ENCODE assay signal across 16 cellular contexts in the genomic region with DNA sequence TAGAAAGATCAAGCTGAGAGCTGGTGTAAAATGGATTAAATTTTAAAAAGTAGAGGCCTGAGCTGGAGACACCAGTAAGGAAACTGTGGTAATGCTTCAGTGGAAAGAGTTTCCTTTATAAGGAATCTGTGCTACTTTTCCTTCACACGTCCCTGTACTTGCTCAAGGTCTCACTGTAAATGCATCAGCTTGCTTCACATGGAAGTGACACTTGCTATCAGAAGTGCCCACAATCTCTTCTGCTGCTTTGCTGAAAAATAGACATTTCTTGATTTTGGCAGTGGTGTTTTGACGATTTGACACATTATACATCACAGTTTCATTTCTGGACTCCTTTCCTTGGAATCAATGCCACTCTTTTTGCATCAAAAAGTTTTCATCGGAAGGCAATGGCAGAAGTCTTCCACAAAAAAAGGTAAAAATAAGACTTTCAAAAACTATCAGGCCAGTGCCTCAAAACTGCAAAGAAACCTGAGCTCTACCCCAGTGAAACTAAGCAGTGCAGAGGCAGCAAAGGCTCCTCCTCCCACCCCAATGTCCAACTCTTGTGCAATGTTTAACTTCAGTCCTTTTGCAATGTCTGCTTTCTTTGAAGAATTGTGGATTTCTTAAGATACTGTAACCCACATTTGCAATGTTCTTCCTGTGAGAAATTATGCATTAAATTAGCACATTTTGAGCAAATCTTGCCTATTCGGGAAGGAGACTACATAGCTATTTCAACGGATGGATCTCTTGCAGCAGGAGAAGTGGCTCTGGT. TPM values are rescaled to one million over a fixed set of nuclear protein-coding genes. Genes with fewer than 3 reads are reported as not detected.
DNase-seq lines count a peak whose midpoint lies in the region; ATAC-seq, FAIRE-seq and TF ChIP-seq lines count a peak whose summit lies in the region.
"Had no signal": no experiment of that assay in that cellular context is flagged by ENCODE, and none has a peak within 500 bp of the region (broad histone marks: within the 10 kb centered on the region; RNA-seq: fewer than 3 reads in every experiment).

No MANE protein-coding gene starts in this region.

- H3K9ac ChIP-seq in mammary epithelial cell (ENCODE audit: insufficient read depth, low read length), result no peak overlapping the region
- H3K9ac ChIP-seq: neural progenitor cell had no signal

- POLR2A ChIA-PET in MCF 10A (lab: Yijun Ruan, JAX), result interaction anchor here (1.0 kb wide), 1 partner anchor 9 kb away, joined by 4 read pairs; no protein-coding TSS in a partner anchor

- H3K4me3 ChIP-seq in mammary epithelial cell (replicated peaks in 1 of 3; ENCODE audit: insufficient read depth in 1 of 3, low read depth in 2 of 3, low read length in 3 of 3), result no peak overlapping the region
- H3K4me3 ChIP-seq in right cardiac atrium (ENCODE audit: low read length), result no peak overlapping the region
- H3K4me3 ChIP-seq in upper lobe of right lung, result no peak overlapping the region
- H3K4me3 ChIP-seq in small intestine (ENCODE audit: low read depth in 1 of 2, low read length in 2 of 2), result no peak overlapping the region
- H3K4me3 ChIP-seq: neural progenitor cell, suprapubic skin had no signal

- no peaks in the 10 kb centered on the region for H3K36me3 Mint-ChIP-seq in MCF 10A (ENCODE audit: insufficient read depth, unreplicated experiment)
- peaks cover 3% of the 10 kb centered on the region for H3K36me3 Mint-ChIP-seq in T-helper 17 cell (ENCODE audit: low read depth)
- no peaks in the 10 kb centered on the region for H3K36me3 Mint-ChIP-seq in activated T-helper 2 cell treated with anti-CD3 and anti-CD28 coated beads, Interferon-gamma antibody, Interleukin-2, Interleukin-4, amounts not matched to agents 10 μg/mL and 5 μg/mL and 100 μg/mL, durations not matched to agents 14 hours and 24 hours and 36 hours (ENCODE audit: low read depth)
- H3K36me3 Mint-ChIP-seq in endothelial cell (ENCODE audit: low read depth, unreplicated experiment), result no peaks in the 10 kb centered on the region
- H3K36me3 Mint-ChIP-seq: brain, neural progenitor cell had no signal

- no peaks in the 10 kb centered on the region for H3K79me2 ChIP-seq in mammary epithelial cell (ENCODE audit: insufficient read depth, low read length)

- no peak overlapping the region for H3K4me2 ChIP-seq in mammary epithelial cell (ENCODE audit: insufficient read depth, low read depth, low read length)
- H3K4me2 ChIP-seq: neural progenitor cell had no signal

- FAIRE-seq in small intestine (lab: Jason Lieb, UNC), result no peak
- FAIRE-seq: H54 had no signal

- H3K27ac ChIP-seq in mammary epithelial cell (ENCODE audit: insufficient read depth, low read depth, low read length) (no peak overlapping the region), right cardiac atrium (ENCODE audit: low read length) (no peak overlapping the region), upper lobe of right lung (no peak overlapping the region), small intestine (ENCODE audit: low read depth in 1 of 2, low read length in 1 of 2) (no peak overlapping the region)
- H3K27ac ChIP-seq: 22Rv1, neural progenitor cell, suprapubic skin had no signal

- TF ChIP-seq CTCF in MCF 10A (IDR thresholded peaks at IDR 0.05; ENCODE audit: unreplicated experiment) (no peak), mammary epithelial cell (conservative IDR thresholded peaks at IDR 0.05 in 1 of 2, IDR thresholded peaks at IDR 0.05 in 1 of 2; ENCODE audit: extremely low read depth in 1 of 2, insufficient read depth in 1 of 2, low read depth in 1 of 2, low read length in 2 of 2) (no peak), upper lobe of right lung (IDR thresholded peaks at IDR 0.05) (no peak), endothelial cell (IDR thresholded peaks at IDR 0.05; ENCODE audit: unreplicated experiment) (no peak)

- ATAC-seq in T-helper 17 cell, result no peak
- ATAC-seq in right cardiac atrium, result peak; percentile 55 to 77
- peak; percentile 85 for ATAC-seq in upper lobe of right lung
- ATAC-seq: activated CD8-positive, alpha-beta T cell treated with anti-CD3 and anti-CD28 coated beads for 36 hours had no signal

- peaks cover 14% of the 10 kb centered on the region for H3K4me1 Mint-ChIP-seq in MCF 10A (ENCODE audit: insufficient read depth, unreplicated experiment)
- H3K4me1 Mint-ChIP-seq in T-helper 17 cell, result peaks cover 18% of the 10 kb centered on the region
- H3K4me1 Mint-ChIP-seq in activated T-helper 2 cell treated with anti-CD3 and anti-CD28 coated beads, Interferon-gamma antibody, Interleukin-2, Interleukin-4, amounts not matched to agents 10 μg/mL and 5 μg/mL and 100 μg/mL, durations not matched to agents 14 hours and 24 hours and 36 hours (ENCODE audit: low read depth), result peaks cover 4% of the 10 kb centered on the region
- no peaks in the 10 kb centered on the region for H3K4me1 Mint-ChIP-seq in endothelial cell (ENCODE audit: unreplicated experiment)

- peak; percentile 72 for DNase-seq in MCF 10A (ENCODE audit: unreplicated experiment)
- DNase-seq in mammary epithelial cell, result no peak
- DNase-seq in T-helper 17 cell, result no peak
- DNase-seq in right cardiac atrium, result no peak
- DNase-seq in upper lobe of right lung, result no peak
- DNase-seq in small intestine, result no peak
- no peak for DNase-seq in activated T-helper 2 cell treated with anti-CD3 and anti-CD28 coated beads, Interferon-gamma antibody, Interleukin-2, Interleukin-4, amounts not matched to agents 10 μg/mL and 5 μg/mL and 100 μg/mL, durations not matched to agents 14 hours and 24 hours and 36 hours (ENCODE audit: low spot score)
- no peak for DNase-seq in endothelial cell (ENCODE audit: low spot score)
- DNase-seq: activated CD8-positive, alpha-beta T cell treated with anti-CD3 and anti-CD28 coated beads for 36 hours; activated effector memory CD4-positive, alpha-beta T cell treated with Interleukin-2 at 50 U/mL for 16 hours; NCI-H1092 had no signal

- H3K27me3 ChIP-seq in mammary epithelial cell (ENCODE audit: insufficient read depth, low read length) (no peaks in the 10 kb centered on the region), right cardiac atrium (ENCODE audit: control insufficient read depth, insufficient read depth) (no peaks in the 10 kb centered on the region), upper lobe of right lung (no peaks in the 10 kb centered on the region), small intestine (ENCODE audit: control insufficient read depth in 2 of 2, insufficient read depth in 2 of 2, low read length in 2 of 2) (no peaks in the 10 kb centered on the region)
- H3K27me3 ChIP-seq: neural progenitor cell, suprapubic skin had no signal

- H3K4me1 ChIP-seq in mammary epithelial cell (ENCODE audit: insufficient read depth, low read length) (no peaks in the 10 kb centered on the region), right cardiac atrium (ENCODE audit: control insufficient read depth, insufficient read depth, low read length) (no peaks in the 10 kb centered on the region), upper lobe of right lung (peaks cover 9% of the 10 kb centered on the region), small intestine (ENCODE audit: control insufficient read depth in 2 of 2, insufficient read depth in 1 of 2, low read depth in 1 of 2, low read length in 1 of 2) (no peaks in the 10 kb centered on the region)
- H3K4me1 ChIP-seq: neural progenitor cell, suprapubic skin had no signal

- H3K27ac Mint-ChIP-seq in MCF 10A (ENCODE audit: low read depth, unreplicated experiment) (no peak overlapping the region), T-helper 17 cell (peak overlapping the region; percentile 63), endothelial cell (ENCODE audit: unreplicated experiment) (no peak overlapping the region)
- no peak overlapping the region for H3K27ac Mint-ChIP-seq in activated T-helper 2 cell treated with anti-CD3 and anti-CD28 coated beads, Interferon-gamma antibody, Interleukin-2, Interleukin-4, amounts not matched to agents 10 μg/mL and 5 μg/mL and 100 μg/mL, durations not matched to agents 14 hours and 24 hours and 36 hours
- H3K27ac Mint-ChIP-seq: activated CD8-positive, alpha-beta T cell treated with anti-CD3 and anti-CD28 coated beads for 36 hours; brain; neural progenitor cell had no signal

- H3K9me3 ChIP-seq in mammary epithelial cell (replicated peaks; ENCODE audit: insufficient read depth, low read length), result no peaks in the 10 kb centered on the region
- H3K9me3 ChIP-seq in T-helper 17 cell (ENCODE audit: control insufficient read depth, low read length, poor library complexity, severe bottlenecking), result no peaks in the 10 kb centered on the region
- no peaks in the 10 kb centered on the region for H3K9me3 ChIP-seq in right cardiac atrium (ENCODE audit: control insufficient read depth, low read length)
- H3K9me3 ChIP-seq in upper lobe of right lung, result no peaks in the 10 kb centered on the region
- H3K9me3 ChIP-seq in small intestine (ENCODE audit: control insufficient read depth, low read depth), result no peaks in the 10 kb centered on the region
- H3K9me3 ChIP-seq: suprapubic skin had no signal

- H4K20me1 ChIP-seq in mammary epithelial cell (ENCODE audit: insufficient read depth, low read length), result no peaks in the 10 kb centered on the region

- H3K9me3 Mint-ChIP-seq in MCF 10A (ENCODE audit: unreplicated experiment) (peaks cover 7% of the 10 kb centered on the region), endothelial cell (ENCODE audit: unreplicated experiment) (no peaks in the 10 kb centered on the region)
- no peaks in the 10 kb centered on the region for H3K9me3 Mint-ChIP-seq in activated T-helper 2 cell treated with anti-CD3 and anti-CD28 coated beads, Interferon-gamma antibody, Interleukin-2, Interleukin-4, amounts not matched to agents 10 μg/mL and 5 μg/mL and 100 μg/mL, durations not matched to agents 14 hours and 24 hours and 36 hours

- CTCF ChIA-PET in MCF 10A (lab: Yijun Ruan, JAX) (interaction anchor here (0.9 to 2.0 kb wide), 3 partner anchors 66 to 130 kb away, joined by 3 to 5 read pairs (median 3); no protein-coding TSS in a partner anchor), mammary epithelial cell (lab: Charles Lee; ENCODE audit: low non-redundant PET) (no interaction called here)

- H3K27me3 Mint-ChIP-seq in MCF 10A (ENCODE audit: insufficient read depth, unreplicated experiment), result peaks cover 7% of the 10 kb centered on the region
- no peaks in the 10 kb centered on the region for H3K27me3 Mint-ChIP-seq in T-helper 17 cell
- peaks cover 3% of the 10 kb centered on the region for H3K27me3 Mint-ChIP-seq in activated T-helper 2 cell treated with anti-CD3 and anti-CD28 coated beads, Interferon-gamma antibody, Interleukin-2, Interleukin-4, amounts not matched to agents 10 μg/mL and 5 μg/mL and 100 μg/mL, durations not matched to agents 14 hours and 24 hours and 36 hours (ENCODE audit: low read depth)
- peaks cover 5% of the 10 kb centered on the region for H3K27me3 Mint-ChIP-seq in endothelial cell (ENCODE audit: unreplicated experiment)
- H3K27me3 Mint-ChIP-seq: activated CD8-positive, alpha-beta T cell treated with anti-CD3 and anti-CD28 coated beads for 36 hours had no signal

- WGBS in mammary epithelial cell (ENCODE audit: low coverage, missing lambda C conversion rate), result 95% methylated on average over 5 of the region's 5 CpGs
- WGBS in right cardiac atrium, result 70% methylated on average over 5 of the region's 5 CpGs
- 79 to 86% (median 83%) methylated on average over 5 of the region's 5 CpGs for WGBS in small intestine, 3 donors

- dilution Hi-C loops in mammary epithelial cell (cut with HindIII; ENCODE audit: low sequenced_read_pairs), result no loop called here

- H3K4me3 Mint-ChIP-seq in MCF 10A (ENCODE audit: unreplicated experiment) (no peak overlapping the region), T-helper 17 cell (no peak overlapping the region), endothelial cell (ENCODE audit: unreplicated experiment) (no peak overlapping the region)
- H3K4me3 Mint-ChIP-seq in activated T-helper 2 cell treated with anti-CD3 and anti-CD28 coated beads, Interferon-gamma antibody, Interleukin-2, Interleukin-4, amounts not matched to agents 10 μg/mL and 5 μg/mL and 100 μg/mL, durations not matched to agents 14 hours and 24 hours and 36 hours (ENCODE audit: low read depth), result no peak overlapping the region
- H3K4me3 Mint-ChIP-seq: activated CD8-positive, alpha-beta T cell treated with anti-CD3 and anti-CD28 coated beads for 36 hours; brain; neural progenitor cell had no signal

- BruUV-seq in MCF 10A (replicated peaks; lab: Mats Ljungman, UMichigan), result no TSS peak
- no TSS peak for BruUV-seq in mammary epithelial cell (replicated peaks; lab: Mats Ljungman, UMichigan)

- intact Hi-C loops in MCF 10A (cut with micrococcal nuclease) (no loop called here), mammary epithelial cell (cut with micrococcal nuclease) (no loop called here), right cardiac atrium (cut with DNase I) (loop anchor here in 1 of 4 donors (10.0 kb wide), 1 partner anchor 53 kb away; no protein-coding TSS in a partner anchor), upper lobe of right lung (cut with DNase I) (no loop called here)
- intact Hi-C loops in activated T-helper 2 cell treated with anti-CD3 and anti-CD28 coated beads, Interferon-gamma antibody, Interleukin-2, Interleukin-4, amounts not matched to agents 10 μg/mL and 5 μg/mL and 100 μg/mL, durations not matched to agents 14 hours and 24 hours and 36 hours (cut with micrococcal nuclease), result no loop called here

- in situ Hi-C loops in mammary epithelial cell (cut with MboI; ENCODE audit: low sequenced_read_pairs in 2 of 2), result loop anchor here in 1 of 2 donors (10.0 kb wide), 1 partner anchor 133 kb away; no protein-coding TSS in a partner anchor

- no peaks in the 10 kb centered on the region for H3K36me3 ChIP-seq in mammary epithelial cell (ENCODE audit: insufficient read depth, low read length)
- H3K36me3 ChIP-seq in upper lobe of right lung, result no peaks in the 10 kb centered on the region
- no peaks in the 10 kb centered on the region for H3K36me3 ChIP-seq in small intestine (ENCODE audit: control insufficient read depth in 2 of 2, insufficient read depth in 2 of 2, low read length in 2 of 2)
- H3K36me3 ChIP-seq: neural progenitor cell, suprapubic skin had no signal

- no peak overlapping the region for H2AFZ ChIP-seq in mammary epithelial cell (ENCODE audit: low read depth, low read length)
- H2AFZ ChIP-seq: neural progenitor cell had no signal

RNA-seq across cellular contexts. Expression of gene TSPAN2, which starts 18.4 kb away (rescaled TPM):
- total RNA-seq in MCF 10A (2022) (0.42 TPM in 1 of 2 replicates, not detected in the other), mammary epithelial cell (1 to 10 TPM in 1 of 2 donors, under 1 TPM in 1; 0.28 to 1.0 TPM), T-helper 17 cell (10 to 100 TPM in 1 of 2 donors, 1 to 10 TPM in 1; 9.2 to 14.2 TPM), right cardiac atrium (10 to 100 TPM in 3 of 4 donors, 1 to 10 TPM in 1; 9.5 to 17.4 (median 13.9) TPM), upper lobe of right lung (6.1 TPM), endothelial cell (ENCODE audit: unreplicated experiment) (57.9 TPM)
- polyA plus RNA-seq in mammary epithelial cell (0.07 TPM), right cardiac atrium (6.5 TPM), small intestine (1 to 10 TPM in 2 of 3 donors, not detected in 1; 1.4 to 5.5 TPM)
- 1.4 TPM for polyA minus RNA-seq in mammary epithelial cell
- 0.27 and 0.76 TPM in 2 replicates for total RNA-seq in activated T-helper 2 cell treated with anti-CD3 and anti-CD28 coated beads, Interferon-gamma antibody, Interleukin-2, Interleukin-4, amounts not matched to agents 10 μg/mL and 5 μg/mL and 100 μg/mL, durations not matched to agents 14 hours and 24 hours and 36 hours
